In the genomic region with DNA sequence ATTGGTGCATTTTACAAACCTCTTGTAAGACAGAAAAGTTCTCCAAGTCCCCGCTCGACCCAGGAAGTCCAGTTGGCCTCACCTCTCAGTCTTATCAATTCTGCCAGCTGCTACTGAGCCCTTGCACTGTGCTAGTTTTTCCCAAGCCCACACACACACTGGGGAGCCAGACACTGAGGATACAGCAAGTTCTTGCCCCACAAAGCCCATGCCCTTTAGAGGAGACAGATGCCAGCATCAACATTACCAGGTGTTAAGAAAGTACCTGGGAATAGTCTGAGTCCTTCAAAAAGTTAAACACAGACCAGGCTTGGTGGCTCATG, we compare ENCODE assay signal across 20 cellular contexts.
"Had no signal": no experiment of that assay in that cellular context is flagged by ENCODE, and none has a peak within 500 bp of the region (broad histone marks: within the 10 kb centered on the region; RNA-seq: fewer than 3 reads in every experiment).

No MANE protein-coding gene starts in this region.

- H3K4me3 ChIP-seq: breast epithelium, MG63 had no signal

- H3K9me3 ChIP-seq: breast epithelium, MG63 had no signal

- DNase-seq: activated CD4-positive, alpha-beta T cell treated with anti-CD3 and anti-CD28 coated beads for 4 hours; activated CD8-positive, alpha-beta memory T cell treated with anti-CD3 and anti-CD28 coated beads, Interleukin-2, amount 50 U/mL, for 4 hours; activated CD8-positive, alpha-beta T cell treated with anti-CD3 and anti-CD28 coated beads for 36 hours; activated effector memory CD4-positive, alpha-beta T cell treated with Interleukin-2 at 50 U/mL for 16 hours; activated naive CD4-positive, alpha-beta T cell treated with anti-CD3 and anti-CD28 coated beads for 36 hours; activated T-cell treated with anti-CD3 and anti-CD28 coated beads, Interleukin-2, amount 50 U/mL, for 1 hour; central memory CD4-positive, alpha-beta T cell; MG63; MV-4-11; NCI-H1092 treated with DMSO at 0.1 percent for 48 hours; NCI-H1436; NCI-H187; NCI-H2081; NCI-H524; SHP77 treated with DMSO at 0.1 percent for 48 hours; T-helper 17 cell; T-helper 9 cell; WERI-Rb-1 had no signal

- H3K27ac ChIP-seq: breast epithelium, WERI-Rb-1 had no signal

- H3K4me1 ChIP-seq: breast epithelium had no signal

- H3K27me3 ChIP-seq: breast epithelium, MG63 had no signal

- H3K36me3 ChIP-seq: breast epithelium, MG63, WERI-Rb-1 had no signal

- ATAC-seq: activated CD4-positive, CD25-positive, alpha-beta regulatory T cell treated with anti-CD3 and anti-CD28 coated beads, Interleukin-2, amount 50 U/mL, for 24 hours; activated CD8-positive, alpha-beta T cell treated with anti-CD3 and anti-CD28 coated beads for 36 hours; T-helper 17 cell had no signal
